ENCODE assay signal across 1 cellular context in the genomic region with DNA sequence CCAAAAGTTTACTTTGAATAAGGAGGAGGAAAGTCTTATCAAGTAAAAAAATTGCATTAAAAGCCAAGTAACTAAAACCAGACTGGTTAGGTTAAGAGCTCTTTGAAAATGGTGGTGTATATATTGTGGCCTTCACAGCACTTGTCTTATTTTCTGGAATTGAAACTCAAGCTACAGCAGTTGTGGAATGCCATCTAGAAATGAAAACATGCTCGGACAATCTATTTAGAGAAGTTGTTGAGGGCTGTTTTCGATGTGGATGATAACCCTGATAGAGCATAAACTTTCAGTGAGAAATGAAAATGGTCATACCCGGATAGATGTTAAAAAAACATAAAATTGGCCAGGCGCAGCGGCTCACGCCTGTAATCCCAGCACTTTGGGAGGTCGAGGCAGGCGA.
TF ChIP-seq lines count a peak whose summit lies in the region.

No MANE protein-coding gene starts in this region.

TF ChIP-seq in GM12878, 131 proteins besides CTCF, POLR2A, EP300 and RAD21 (continued from another document):
- TF ChIP-seq SPI1 (IDR thresholded peaks at IDR 0.05; ENCODE audit: borderline replicate concordance, insufficient read depth, low read depth, low read length) (no peak), E2F8 (IDR thresholded peaks at IDR 0.05; ENCODE audit: low read depth, partially characterized antibody) (no peak), USF2 (IDR thresholded peaks at IDR 0.05; ENCODE audit: borderline replicate concordance, low read depth, low read length) (no peak), MEF2B (IDR thresholded peaks at IDR 0.05; ENCODE audit: partially characterized antibody, poor library complexity, severe bottlenecking) (no peak), CHD4 (IDR thresholded peaks at IDR 0.05) (no peak), POU2F2 (IDR thresholded peaks at IDR 0.05; ENCODE audit: borderline replicate concordance, low read depth, low read length) (no peak), MYB (IDR thresholded peaks at IDR 0.05; ENCODE audit: borderline replicate concordance, low read depth, low read length) (no peak), IKZF2 (IDR thresholded peaks at IDR 0.05) (no peak), TCF3 (IDR thresholded peaks at IDR 0.05; ENCODE audit: borderline replicate concordance, insufficient read depth, low read depth, low read length) (no peak), TAF1 (IDR thresholded peaks at IDR 0.05; ENCODE audit: borderline replicate concordance, low read depth, low read length) (no peak), RFX5 (IDR thresholded peaks at IDR 0.05; ENCODE audit: low read depth, low read length) (no peak), TARDBP (IDR thresholded peaks at IDR 0.05; ENCODE audit: borderline replicate concordance) (no peak), RELA (IDR thresholded peaks at IDR 0.05; ENCODE audit: borderline replicate concordance, partially characterized antibody) (no peak), SIX5 (IDR thresholded peaks at IDR 0.05; ENCODE audit: low read depth, low read length, severe bottlenecking) (no peak), MTA3 (IDR thresholded peaks at IDR 0.05; ENCODE audit: borderline replicate concordance, low read length) (no peak)
- TF ChIP-seq, protein P1, sequence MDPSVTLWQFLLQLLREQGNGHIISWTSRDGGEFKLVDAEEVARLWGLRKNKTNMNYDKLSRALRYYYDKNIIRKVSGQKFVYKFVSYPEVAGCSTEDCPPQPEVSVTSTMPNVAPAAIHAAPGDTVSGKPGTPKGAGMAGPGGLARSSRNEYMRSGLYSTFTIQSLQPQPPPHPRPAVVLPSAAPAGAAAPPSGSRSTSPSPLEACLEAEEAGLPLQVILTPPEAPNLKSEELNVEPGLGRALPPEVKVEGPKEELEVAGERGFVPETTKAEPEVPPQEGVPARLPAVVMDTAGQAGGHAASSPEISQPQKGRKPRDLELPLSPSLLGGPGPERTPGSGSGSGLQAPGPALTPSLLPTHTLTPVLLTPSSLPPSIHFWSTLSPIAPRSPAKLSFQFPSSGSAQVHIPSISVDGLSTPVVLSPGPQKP (IDR thresholded peaks at IDR 0.05; ENCODE audit: low read depth, low read length): no peak
- TF ChIP-seq, protein P2, sequence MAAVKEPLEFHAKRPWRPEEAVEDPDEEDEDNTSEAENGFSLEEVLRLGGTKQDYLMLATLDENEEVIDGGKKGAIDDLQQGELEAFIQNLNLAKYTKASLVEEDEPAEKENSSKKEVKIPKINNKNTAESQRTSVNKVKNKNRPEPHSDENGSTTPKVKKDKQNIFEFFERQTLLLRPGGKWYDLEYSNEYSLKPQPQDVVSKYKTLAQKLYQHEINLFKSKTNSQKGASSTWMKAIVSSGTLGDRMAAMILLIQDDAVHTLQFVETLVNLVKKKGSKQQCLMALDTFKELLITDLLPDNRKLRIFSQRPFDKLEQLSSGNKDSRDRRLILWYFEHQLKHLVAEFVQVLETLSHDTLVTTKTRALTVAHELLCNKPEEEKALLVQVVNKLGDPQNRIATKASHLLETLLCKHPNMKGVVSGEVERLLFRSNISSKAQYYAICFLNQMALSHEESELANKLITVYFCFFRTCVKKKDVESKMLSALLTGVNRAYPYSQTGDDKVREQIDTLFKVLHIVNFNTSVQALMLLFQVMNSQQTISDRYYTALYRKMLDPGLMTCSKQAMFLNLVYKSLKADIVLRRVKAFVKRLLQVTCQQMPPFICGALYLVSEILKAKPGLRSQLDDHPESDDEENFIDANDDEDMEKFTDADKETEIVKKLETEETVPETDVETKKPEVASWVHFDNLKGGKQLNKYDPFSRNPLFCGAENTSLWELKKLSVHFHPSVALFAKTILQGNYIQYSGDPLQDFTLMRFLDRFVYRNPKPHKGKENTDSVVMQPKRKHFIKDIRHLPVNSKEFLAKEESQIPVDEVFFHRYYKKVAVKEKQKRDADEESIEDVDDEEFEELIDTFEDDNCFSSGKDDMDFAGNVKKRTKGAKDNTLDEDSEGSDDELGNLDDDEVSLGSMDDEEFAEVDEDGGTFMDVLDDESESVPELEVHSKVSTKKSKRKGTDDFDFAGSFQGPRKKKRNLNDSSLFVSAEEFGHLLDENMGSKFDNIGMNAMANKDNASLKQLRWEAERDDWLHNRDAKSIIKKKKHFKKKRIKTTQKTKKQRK (IDR thresholded peaks at IDR 0.05; ENCODE audit: low read depth, low read length): no peak
- TF ChIP-seq, protein P3, sequence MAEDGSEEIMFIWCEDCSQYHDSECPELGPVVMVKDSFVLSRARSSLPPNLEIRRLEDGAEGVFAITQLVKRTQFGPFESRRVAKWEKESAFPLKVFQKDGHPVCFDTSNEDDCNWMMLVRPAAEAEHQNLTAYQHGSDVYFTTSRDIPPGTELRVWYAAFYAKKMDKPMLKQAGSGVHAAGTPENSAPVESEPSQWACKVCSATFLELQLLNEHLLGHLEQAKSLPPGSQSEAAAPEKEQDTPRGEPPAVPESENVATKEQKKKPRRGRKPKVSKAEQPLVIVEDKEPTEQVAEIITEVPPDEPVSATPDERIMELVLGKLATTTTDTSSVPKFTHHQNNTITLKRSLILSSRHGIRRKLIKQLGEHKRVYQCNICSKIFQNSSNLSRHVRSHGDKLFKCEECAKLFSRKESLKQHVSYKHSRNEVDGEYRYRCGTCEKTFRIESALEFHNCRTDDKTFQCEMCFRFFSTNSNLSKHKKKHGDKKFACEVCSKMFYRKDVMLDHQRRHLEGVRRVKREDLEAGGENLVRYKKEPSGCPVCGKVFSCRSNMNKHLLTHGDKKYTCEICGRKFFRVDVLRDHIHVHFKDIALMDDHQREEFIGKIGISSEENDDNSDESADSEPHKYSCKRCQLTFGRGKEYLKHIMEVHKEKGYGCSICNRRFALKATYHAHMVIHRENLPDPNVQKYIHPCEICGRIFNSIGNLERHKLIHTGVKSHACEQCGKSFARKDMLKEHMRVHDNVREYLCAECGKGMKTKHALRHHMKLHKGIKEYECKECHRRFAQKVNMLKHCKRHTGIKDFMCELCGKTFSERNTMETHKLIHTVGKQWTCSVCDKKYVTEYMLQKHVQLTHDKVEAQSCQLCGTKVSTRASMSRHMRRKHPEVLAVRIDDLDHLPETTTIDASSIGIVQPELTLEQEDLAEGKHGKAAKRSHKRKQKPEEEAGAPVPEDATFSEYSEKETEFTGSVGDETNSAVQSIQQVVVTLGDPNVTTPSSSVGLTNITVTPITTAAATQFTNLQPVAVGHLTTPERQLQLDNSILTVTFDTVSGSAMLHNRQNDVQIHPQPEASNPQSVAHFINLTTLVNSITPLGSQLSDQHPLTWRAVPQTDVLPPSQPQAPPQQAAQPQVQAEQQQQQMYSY (CRISPR knock-in tag; IDR thresholded peaks at IDR 0.05): no peak
